Comparison of ENCODE assay signal across 8 cellular contexts in the genomic region with DNA sequence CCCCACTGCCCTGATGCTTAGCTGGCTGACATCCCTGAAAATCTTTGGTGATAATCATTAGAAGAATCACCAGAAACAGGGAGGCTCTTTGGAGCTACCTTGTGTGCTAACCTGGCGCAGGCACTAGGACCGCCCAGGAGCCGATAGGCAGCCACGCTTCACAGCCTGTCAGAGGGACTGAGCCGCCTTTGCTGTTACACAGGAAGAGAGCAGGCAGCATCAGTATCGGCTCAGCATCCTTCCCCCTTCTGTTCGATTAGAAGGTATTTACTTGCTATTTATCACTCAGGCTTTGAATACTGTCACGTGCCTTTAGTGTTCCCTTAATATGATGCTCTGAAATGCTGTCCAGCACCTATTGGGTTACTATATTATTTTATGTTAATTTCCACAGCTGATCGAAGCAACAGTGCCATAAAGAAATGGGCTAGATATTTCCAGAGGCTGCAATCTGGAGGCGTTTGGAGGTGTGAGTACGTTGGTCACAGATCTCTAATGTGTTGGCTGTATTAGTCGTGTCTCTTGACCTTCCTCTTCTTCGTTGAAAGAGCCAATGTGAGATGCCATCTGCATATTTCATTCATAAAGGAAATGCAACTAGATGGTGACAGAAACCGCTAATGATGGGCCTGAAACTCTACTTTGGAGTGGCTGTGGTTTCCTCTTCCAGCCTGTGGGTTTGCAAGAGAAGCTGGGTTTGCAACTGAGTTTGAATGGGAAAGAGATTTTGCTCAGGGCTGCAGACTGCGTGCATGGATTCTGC.
DNase-seq lines count a peak whose midpoint lies in the region; ATAC-seq and TF ChIP-seq lines count a peak whose summit lies in the region.

No MANE protein-coding gene starts in this region.

- H3K9me2 ChIP-seq in neural cell (ENCODE audit: insufficient read depth, low read length): no peaks in the 10 kb centered on the region

- no peaks in the 10 kb centered on the region for H3K79me2 ChIP-seq in neural cell (replicated peaks; ENCODE audit: insufficient read depth, low read length)

- no peak overlapping the region for H3K4me3 ChIP-seq in AG10803 (ENCODE audit: low read length)
- peak overlapping the region; percentile 50 for H3K4me3 ChIP-seq in brain microvascular endothelial cell (ENCODE audit: low read depth, low read length)
- peak overlapping the region; percentile 75 for H3K4me3 ChIP-seq in neural cell (ENCODE audit: low read length)

- ATAC-seq in GM18909 (IDR thresholded peaks at IDR 0.05; ENCODE audit: poor library complexity, unreplicated experiment): peak; percentile 80
- peak; percentile 82 for ATAC-seq in HG03103 (IDR thresholded peaks at IDR 0.05; ENCODE audit: low read depth, unreplicated experiment)
- no peak for ATAC-seq in omental fat pad (ENCODE audit: low FRiP score)

- no peaks in the 10 kb centered on the region for H4K20me1 ChIP-seq in neural cell (ENCODE audit: insufficient read depth)

- no peak overlapping the region for H3K27ac ChIP-seq in brain microvascular endothelial cell
- H3K27ac ChIP-seq in neural cell (ENCODE audit: low read length): peak overlapping the region; percentile 83

- TF ChIP-seq CTCF in AG10803 (conservative IDR thresholded peaks at IDR 0.05; ENCODE audit: low read length): no peak
- no peak for TF ChIP-seq CTCF in brain microvascular endothelial cell (IDR thresholded peaks at IDR 0.05; ENCODE audit: low read depth, low read length, missing control alignments)
- TF ChIP-seq CTCF in neural cell (IDR thresholded peaks at IDR 0.05; ENCODE audit: poor library complexity, severe bottlenecking): peak; percentile 5
- no peak for TF ChIP-seq CTCF in omental fat pad (IDR thresholded peaks at IDR 0.05)

- no peaks in the 10 kb centered on the region for H3K27me3 ChIP-seq in brain microvascular endothelial cell (replicated peaks)
- H3K27me3 ChIP-seq in neural cell (ENCODE audit: insufficient read depth, low read depth, low read length): no peaks in the 10 kb centered on the region

- no peaks in the 10 kb centered on the region for H3F3A ChIP-seq in neural cell (ENCODE audit: insufficient read depth, low read length, poor library complexity, severe bottlenecking)

- in situ Hi-C loops in brain microvascular endothelial cell (cut with HindIII; ENCODE audit: low pct_ligation_motif_present, low sequenced_read_pairs): no loop called here

- peak overlapping the region; percentile 83 for H2AFZ ChIP-seq in neural cell (ENCODE audit: low read depth, low read length)

- peak overlapping the region; percentile 69 for H3K4me2 ChIP-seq in neural cell (ENCODE audit: low read length)

- H3K9me3 ChIP-seq in neural cell (ENCODE audit: low read length): no peaks in the 10 kb centered on the region

- peak overlapping the region; percentile 69 for H3K9ac ChIP-seq in neural cell (ENCODE audit: low read length)

- TF ChIP-seq EP300 in neural cell (conservative IDR thresholded peaks at IDR 0.05; ENCODE audit: poor library complexity, severe bottlenecking): peak; percentile 48

- peak; percentile 43 for TF ChIP-seq RAD21 in neural cell (conservative IDR thresholded peaks at IDR 0.05)

- H3K36me3 ChIP-seq in brain microvascular endothelial cell (replicated peaks) (no peaks in the 10 kb centered on the region), neural cell (ENCODE audit: insufficient read depth, low read length) (no peaks in the 10 kb centered on the region)

- DNase-seq in AG10803 (ENCODE audit: low read depth): peak; percentile 18
- DNase-seq in SW480 (ENCODE audit: low spot score): peak; percentile 27
- no peak for DNase-seq in brain microvascular endothelial cell
- no peak for DNase-seq in NCI-H2029 treated with DMSO at 0.1 percent for 48 hours (lab: John Stamatoyannopoulos, UW)
- no peak for DNase-seq in omental fat pad (ENCODE audit: low spot score)

TF ChIP-seq in neural cell, 6 proteins besides CTCF, POLR2A, EP300 and RAD21:
- TF ChIP-seq POLR2AphosphoS5 (IDR thresholded peaks at IDR 0.05) (peak; percentile 85), EZH2 (IDR thresholded peaks at IDR 0.05; ENCODE audit: borderline replicate concordance, insufficient read depth, low read length, poor library complexity, severe bottlenecking) (no peak), TAF1 (IDR thresholded peaks at IDR 0.05; ENCODE audit: low read depth) (no peak), SMC3 (conservative IDR thresholded peaks at IDR 0.05; ENCODE audit: poor library complexity) (peak; percentile 43), MXI1 (conservative IDR thresholded peaks at IDR 0.05; ENCODE audit: poor library complexity, severe bottlenecking) (peak; percentile 56)
- TF ChIP-seq, protein P1, sequence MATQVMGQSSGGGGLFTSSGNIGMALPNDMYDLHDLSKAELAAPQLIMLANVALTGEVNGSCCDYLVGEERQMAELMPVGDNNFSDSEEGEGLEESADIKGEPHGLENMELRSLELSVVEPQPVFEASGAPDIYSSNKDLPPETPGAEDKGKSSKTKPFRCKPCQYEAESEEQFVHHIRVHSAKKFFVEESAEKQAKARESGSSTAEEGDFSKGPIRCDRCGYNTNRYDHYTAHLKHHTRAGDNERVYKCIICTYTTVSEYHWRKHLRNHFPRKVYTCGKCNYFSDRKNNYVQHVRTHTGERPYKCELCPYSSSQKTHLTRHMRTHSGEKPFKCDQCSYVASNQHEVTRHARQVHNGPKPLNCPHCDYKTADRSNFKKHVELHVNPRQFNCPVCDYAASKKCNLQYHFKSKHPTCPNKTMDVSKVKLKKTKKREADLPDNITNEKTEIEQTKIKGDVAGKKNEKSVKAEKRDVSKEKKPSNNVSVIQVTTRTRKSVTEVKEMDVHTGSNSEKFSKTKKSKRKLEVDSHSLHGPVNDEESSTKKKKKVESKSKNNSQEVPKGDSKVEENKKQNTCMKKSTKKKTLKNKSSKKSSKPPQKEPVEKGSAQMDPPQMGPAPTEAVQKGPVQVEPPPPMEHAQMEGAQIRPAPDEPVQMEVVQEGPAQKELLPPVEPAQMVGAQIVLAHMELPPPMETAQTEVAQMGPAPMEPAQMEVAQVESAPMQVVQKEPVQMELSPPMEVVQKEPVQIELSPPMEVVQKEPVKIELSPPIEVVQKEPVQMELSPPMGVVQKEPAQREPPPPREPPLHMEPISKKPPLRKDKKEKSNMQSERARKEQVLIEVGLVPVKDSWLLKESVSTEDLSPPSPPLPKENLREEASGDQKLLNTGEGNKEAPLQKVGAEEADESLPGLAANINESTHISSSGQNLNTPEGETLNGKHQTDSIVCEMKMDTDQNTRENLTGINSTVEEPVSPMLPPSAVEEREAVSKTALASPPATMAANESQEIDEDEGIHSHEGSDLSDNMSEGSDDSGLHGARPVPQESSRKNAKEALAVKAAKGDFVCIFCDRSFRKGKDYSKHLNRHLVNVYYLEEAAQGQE (IDR thresholded peaks at IDR 0.05; ENCODE audit: borderline replicate concordance): peak; percentile 23

Comparison
In these comparisons a context has a peak if more than half of its experiments do, and no peak if none do; other contexts are left out.
1. DNase-seq: peak in AG10803 (single experiment) and SW480 (single experiment); none in brain microvascular endothelial cell (single experiment), NCI-H2029 treated with DMSO at 0.1 percent for 48 hours (single experiment) and omental fat pad (single experiment).